ENCODE assay signal across 27 cellular contexts in genomic region chr10:29637537-29637936, GRCh38. TPM values are rescaled to one million over a fixed set of nuclear protein-coding genes. Genes with fewer than 3 reads are reported as not detected.
DNase-seq lines count a peak whose midpoint lies in the region; ATAC-seq, FAIRE-seq and TF ChIP-seq lines count a peak whose summit lies in the region.
"Had no signal": no experiment of that assay in that cellular context is flagged by ENCODE, and none has a peak within 500 bp of the region (broad histone marks: within the 10 kb centered on the region; RNA-seq: fewer than 3 reads in every experiment).

No MANE protein-coding gene starts in this region.

- H3K79me2 ChIP-seq in ACC112 (ENCODE audit: control insufficient read depth, insufficient read depth, low read length, unreplicated experiment) (peaks cover 34% of the 10 kb centered on the region), Karpas-422 (ENCODE audit: low read length) (no peaks in the 10 kb centered on the region)

- peaks cover 41% of the 10 kb centered on the region for H3K4me1 ChIP-seq in ACC112 (ENCODE audit: control insufficient read depth, insufficient read depth, low read length, unreplicated experiment)
- peaks cover 9 to 77% (median 21%) of the 10 kb centered on the region in 3 donors for H3K4me1 ChIP-seq in gastroesophageal sphincter
- H3K4me1 ChIP-seq in sigmoid colon: peaks cover 0 to 73% (median 45%) of the 10 kb centered on the region in 4 donors
- H3K4me1 ChIP-seq in Karpas-422 (ENCODE audit: low read length): no peaks in the 10 kb centered on the region
- peaks cover 0 to 24% (median 2%) of the 10 kb centered on the region in 4 donors for H3K4me1 ChIP-seq in Peyer's patch

- H4K20me1 ChIP-seq in Karpas-422 (ENCODE audit: insufficient read depth, low read depth, low read length): no peaks in the 10 kb centered on the region

- TF ChIP-seq CTCF in gastroesophageal sphincter (IDR thresholded peaks at IDR 0.05): no peak
- no peak for TF ChIP-seq CTCF in sigmoid colon (IDR thresholded peaks at IDR 0.05)
- no peak for TF ChIP-seq CTCF in Peyer's patch (IDR thresholded peaks at IDR 0.05)

- H2AFZ ChIP-seq in ACC112 (ENCODE audit: low read length, unreplicated experiment) (no peak overlapping the region), Karpas-422 (ENCODE audit: low read length) (no peak overlapping the region)

- H3K9ac ChIP-seq in Karpas-422 (ENCODE audit: low read length): no peak overlapping the region

- peak; percentile 64 for FAIRE-seq in HTR-8/SVneo (lab: Jason Lieb, UNC)
- FAIRE-seq: A549, GM12892, HepG2, kidney had no signal

- whole genome bisulfite sequencing in gastroesophageal sphincter (ENCODE audit: low coverage in 1 of 2), 2 donors: 94 to 100% methylated on average over 3 of the region's 3 CpGs
- WGBS in sigmoid colon, 2 donors: 95 to 97% methylated on average over 3 of the region's 3 CpGs

- TF ChIP-seq POLR2A in gastroesophageal sphincter (IDR thresholded peaks at IDR 0.05) (no peak), sigmoid colon (IDR thresholded peaks at IDR 0.05) (no peak), Peyer's patch (IDR thresholded peaks at IDR 0.05) (no peak)

- ATAC-seq in gastroesophageal sphincter: no peak
- ATAC-seq: A549; activated naive CD8-positive, alpha-beta T cell treated with anti-CD3 and anti-CD28 coated beads, Interleukin-2, amount 50 U/mL, for 24 hours; heart right ventricle; HepG2; stimulated activated effector memory CD8-positive, alpha-beta T cell treated with anti-CD3 and anti-CD28 coated beads, Interleukin-12 subunit alpha, Interleukin-12 subunit beta, amount 100 ng/mL, for 72 hours; upper lobe of right lung had no signal

- H3K4me3 ChIP-seq in ACC112 (ENCODE audit: low read depth, low read length) (no peak overlapping the region), gastroesophageal sphincter (no peak overlapping the region), sigmoid colon (no peak overlapping the region), Karpas-422 (ENCODE audit: low read length) (no peak overlapping the region), Peyer's patch (no peak overlapping the region)
- H3K4me3 ChIP-seq: A549, coronary artery, heart right ventricle, SJCRH30, upper lobe of right lung had no signal

- H3K36me3 ChIP-seq in ACC112 (ENCODE audit: insufficient read depth, low read length) (peaks cover 4% of the 10 kb centered on the region; the same call in 1 of the 2 replicates), gastroesophageal sphincter (peaks cover 0 to 12% of the 10 kb centered on the region in 2 donors), sigmoid colon (peaks cover 0 to 28% (median 4%) of the 10 kb centered on the region in 4 donors), Karpas-422 (ENCODE audit: insufficient read depth, low read length) (no peaks in the 10 kb centered on the region), Peyer's patch (no peaks in the 10 kb centered on the region)
- H3K36me3 ChIP-seq: heart right ventricle, SJCRH30, upper lobe of right lung had no signal

- no peak for DNase-seq in HTR-8/SVneo (ENCODE audit: insufficient read length, low spot score)
- no peak for DNase-seq in sigmoid colon
- no peak for DNase-seq in NCI-H510A treated with DMSO at 0.1 percent for 48 hours (lab: John Stamatoyannopoulos, UW)
- no peak for DNase-seq in activated CD4-positive, alpha-beta T cell treated with anti-CD3 and anti-CD28 coated beads, Interleukin-2, amount 50 U/mL, for 4 hours
- DNase-seq in Karpas-422: no peak
- DNase-seq in Peyer's patch: no peak
- DNase-seq: activated CD4-positive, alpha-beta T cell treated with anti-CD3 and anti-CD28 coated beads for 48 hours; activated gamma-delta T cell treated with Interleukin-2 at 50 U/mL for 16 hours; activated naive CD8-positive, alpha-beta T cell treated with anti-CD3 and anti-CD28 coated beads, Interleukin-2, amount 50 U/mL, for 24 hours; AML-193; caudate nucleus; effector CD8-positive, alpha-beta T cell; H9; heart right ventricle; kidney; NCI-H1436 treated with DMSO at 0.1 percent for 48 hours; NCI-H226; NCI-H774; SJCRH30; upper lobe of right lung had no signal

- H3K9me2 ChIP-seq in Karpas-422 (replicated peaks; ENCODE audit: insufficient read depth, low read length): no peaks in the 10 kb centered on the region

- no peak overlapping the region for H3K4me2 ChIP-seq in Karpas-422 (ENCODE audit: low read depth, low read length, poor library complexity, severe bottlenecking)
- H3K4me2 ChIP-seq: A549 had no signal

- H3K27ac ChIP-seq in ACC112 (ENCODE audit: low read depth, low read length) (0 out of 2 replicates have a peak overlapping the region, but pooled peaks have one; percentile 91), gastroesophageal sphincter (peak overlapping the region in 3 of 4 donors; percentile 81 to 93 (median 84)), sigmoid colon (peak overlapping the region; percentile 78 to 90 (median 88)), Karpas-422 (ENCODE audit: low read length) (no peak overlapping the region), Peyer's patch (peak overlapping the region in 1 of 4 donors; percentile 82)
- H3K27ac ChIP-seq: SJCRH30 had no signal

- no peak for TF ChIP-seq EP300 in gastroesophageal sphincter (IDR thresholded peaks at IDR 0.05)
- no peak for TF ChIP-seq EP300 in sigmoid colon (IDR thresholded peaks at IDR 0.05)

- no peaks in the 10 kb centered on the region for H3K27me3 ChIP-seq in ACC112 (ENCODE audit: insufficient read depth, low read length)
- H3K27me3 ChIP-seq in gastroesophageal sphincter: no peaks in the 10 kb centered on the region
- H3K27me3 ChIP-seq in sigmoid colon: no peaks in the 10 kb centered on the region
- H3K27me3 ChIP-seq in Karpas-422 (ENCODE audit: low read length): 0 out of 2 replicates have a peak, but pooled peaks cover 3% of the 10 kb centered on the region
- no peaks in the 10 kb centered on the region for H3K27me3 ChIP-seq in Peyer's patch
- H3K27me3 ChIP-seq: heart right ventricle, SJCRH30, upper lobe of right lung had no signal

- intact Hi-C loops in sigmoid colon (cut with DNase I): loop anchor here (5.0 kb wide), 1 partner anchor 220 kb away; no protein-coding TSS in a partner anchor

- H3K9me3 ChIP-seq in gastroesophageal sphincter (no peaks in the 10 kb centered on the region), sigmoid colon (no peaks in the 10 kb centered on the region), Karpas-422 (ENCODE audit: low read length) (no peaks in the 10 kb centered on the region), Peyer's patch (no peaks in the 10 kb centered on the region)
- H3K9me3 ChIP-seq: A549, heart right ventricle, SJCRH30, upper lobe of right lung had no signal

RNA-seq across cellular contexts. Expression of gene SVIL, which starts 2.8 kb away (rescaled TPM):
- total RNA-seq in gastroesophageal sphincter (1,000 to 10,000 TPM in 2 of 4 donors, 100 to 1,000 TPM in 2; 585 to 1,262 (median 942) TPM), sigmoid colon (1,000 to 10,000 TPM in 1 of 4 donors, 100 to 1,000 TPM in 3; 637 to 1,443 (median 763) TPM), Peyer's patch (10 to 100 TPM; 30.3 to 84.3 (median 62.5) TPM)
- polyA plus RNA-seq in sigmoid colon: 10 to 100 TPM in 2 of 3 donors, 1 to 10 TPM in 1; 8.3 to 42.5 (median 10.8) TPM
- not detected in 2 replicates for total RNA-seq in Karpas-422 (2014; rRNA removed; shearing (Covaris generic); ENCODE audit: low replicate concordance)

Comparison
In these comparisons a context has a peak if more than half of its experiments do, and no peak if none do; other contexts are left out.
1. RNA of gene SVIL, which starts 2.8 kb away (total RNA-seq): 585 to 1,262 TPM in gastroesophageal sphincter, 637 to 1,443 TPM in sigmoid colon and 30.3 to 84.3 TPM in Peyer's patch; not detected in Karpas-422; every median in the first group is over 10 times any median in the second.